24 cellular contexts compared by ENCODE assay signal in genomic region chr7:133676805-133677370, GRCh38.
A peak's percentile ranks its signal among the peaks of the same experiment; 100 is the strongest.
DNase-seq lines count a peak whose midpoint lies in the region; ATAC-seq, FAIRE-seq and TF ChIP-seq lines count a peak whose summit lies in the region.
"Had no signal": no experiment of that assay in that cellular context is flagged by ENCODE, and none has a peak within 500 bp of the region (broad histone marks: within the 10 kb centered on the region; RNA-seq: fewer than 3 reads in every experiment).

No MANE protein-coding gene starts in this region.

- no peaks in the 10 kb centered on the region for H3K9me3 Mint-ChIP-seq in activated T-helper 1 cell treated with anti-CD3 and anti-CD28 coated beads, Interleukin-12 subunit alpha, Interleukin-12 subunit beta, Interleukin-2, Interleukin-4 antibody, amounts not matched to agents 30 ng/mL and 10 ng/mL and 1 ng/mL, durations not matched to agents 14 hours and 24 hours and 36 hours
- H3K9me3 Mint-ChIP-seq: natural killer cell treated with Interleukin-12 subunit alpha and Interleukin-12 subunit beta and Interleukin-15 and Interleukin-18, amount 100 ng/mL, for 72 hours; stimulated activated naive B cell treated with anti-CD40 and anti-IgM and Interleukin-4, amounts not matched to agents 10 μg/mL and 1 μg/mL and 100 μg/mL, for 72 hours had no signal

- H3K4me1 ChIP-seq in keratinocyte (ENCODE audit: control insufficient read depth, extremely low read depth, insufficient read depth, low read length) = peaks cover 3% of the 10 kb centered on the region
- H3K4me1 ChIP-seq: testis had no signal

- H3K9me1 ChIP-seq in keratinocyte (ENCODE audit: control insufficient read depth, extremely low read depth, insufficient read depth, low read length) = no peaks in the 10 kb centered on the region

- H3K4me2 ChIP-seq in keratinocyte (ENCODE audit: control insufficient read depth, extremely low read depth, insufficient read depth, low read depth, low read length) = no peak overlapping the region
- H3K4me2 ChIP-seq: KMS-11 had no signal

- DNase-seq in EH (ENCODE audit: low read depth) = peak; percentile 51
- DNase-seq in M059J (ENCODE audit: low read depth) = peak; percentile 65
- peak; percentile 27 for DNase-seq in bronchial epithelial cell (ENCODE audit: low read depth)
- DNase-seq in keratinocyte (ENCODE audit: low read depth, low spot score) = no peak
- DNase-seq in NCI-H1048 (lab: John Stamatoyannopoulos, UW) = no peak
- DNase-seq in activated T-helper 1 cell treated with anti-CD3 and anti-CD28 coated beads, Interleukin-12 subunit alpha, Interleukin-12 subunit beta, Interleukin-2, Interleukin-4 antibody, amounts not matched to agents 30 ng/mL and 10 ng/mL and 1 ng/mL, durations not matched to agents 14 hours and 24 hours and 36 hours (ENCODE audit: low spot score) = no peak
- DNase-seq in OCI-M1 (lab: John Stamatoyannopoulos, UW) = no peak
- DNase-seq: ACHN; CD4-positive, alpha-beta memory T cell; left cardiac atrium; NCI-H1105; NCI-H2029 treated with DMSO at 0.1 percent for 48 hours; NCI-H446 treated with DMSO at 0.1 percent for 48 hours; RPMI8226; stimulated activated naive B cell treated with anti-CD40 and anti-IgM and Interleukin-4, amounts not matched to agents 10 μg/mL and 1 μg/mL and 100 μg/mL, for 72 hours; testis had no signal

- no peak overlapping the region for H3K4me3 Mint-ChIP-seq in activated T-helper 1 cell treated with anti-CD3 and anti-CD28 coated beads, Interleukin-12 subunit alpha, Interleukin-12 subunit beta, Interleukin-2, Interleukin-4 antibody, amounts not matched to agents 30 ng/mL and 10 ng/mL and 1 ng/mL, durations not matched to agents 14 hours and 24 hours and 36 hours
- H3K4me3 Mint-ChIP-seq: activated naive CD8-positive, alpha-beta T cell; CD4-positive, alpha-beta memory T cell; natural killer cell treated with Interleukin-12 subunit alpha and Interleukin-12 subunit beta and Interleukin-15 and Interleukin-18, amount 100 ng/mL, for 72 hours; stimulated activated naive B cell treated with anti-CD40 and anti-IgM and Interleukin-4, amounts not matched to agents 10 μg/mL and 1 μg/mL and 100 μg/mL, for 72 hours had no signal

- no peak overlapping the region for H2AFZ ChIP-seq in keratinocyte (ENCODE audit: control insufficient read depth, low read length)

- FAIRE-seq in bronchial epithelial cell (lab: Jason Lieb, UNC) (no peak), keratinocyte (lab: Jason Lieb, UNC) (peak; percentile 17)
- FAIRE-seq: frontal cortex, GM12878, GM19239 had no signal

- H3K4me1 Mint-ChIP-seq in activated T-helper 1 cell treated with anti-CD3 and anti-CD28 coated beads, Interleukin-12 subunit alpha, Interleukin-12 subunit beta, Interleukin-2, Interleukin-4 antibody, amounts not matched to agents 30 ng/mL and 10 ng/mL and 1 ng/mL, durations not matched to agents 14 hours and 24 hours and 36 hours (ENCODE audit: low read depth) = no peaks in the 10 kb centered on the region

- H3K36me3 Mint-ChIP-seq in activated T-helper 1 cell treated with anti-CD3 and anti-CD28 coated beads, Interleukin-12 subunit alpha, Interleukin-12 subunit beta, Interleukin-2, Interleukin-4 antibody, amounts not matched to agents 30 ng/mL and 10 ng/mL and 1 ng/mL, durations not matched to agents 14 hours and 24 hours and 36 hours (ENCODE audit: low read depth) = no peaks in the 10 kb centered on the region
- H3K36me3 Mint-ChIP-seq: natural killer cell treated with Interleukin-12 subunit alpha and Interleukin-12 subunit beta and Interleukin-15 and Interleukin-18, amount 100 ng/mL, for 72 hours had no signal

- intact Hi-C loops in activated T-helper 1 cell treated with anti-CD3 and anti-CD28 coated beads, Interleukin-12 subunit alpha, Interleukin-12 subunit beta, Interleukin-2, Interleukin-4 antibody, amounts not matched to agents 30 ng/mL and 10 ng/mL and 1 ng/mL, durations not matched to agents 14 hours and 24 hours and 36 hours (cut with micrococcal nuclease) = no loop called here

- no peak overlapping the region for H3K9ac ChIP-seq in keratinocyte (ENCODE audit: control insufficient read depth, extremely low read depth, insufficient read depth, low read length)
- H3K9ac ChIP-seq: KMS-11 had no signal

- H3K27ac Mint-ChIP-seq in activated T-helper 1 cell treated with anti-CD3 and anti-CD28 coated beads, Interleukin-12 subunit alpha, Interleukin-12 subunit beta, Interleukin-2, Interleukin-4 antibody, amounts not matched to agents 30 ng/mL and 10 ng/mL and 1 ng/mL, durations not matched to agents 14 hours and 24 hours and 36 hours = no peak overlapping the region
- H3K27ac Mint-ChIP-seq: activated naive CD8-positive, alpha-beta T cell; CD4-positive, alpha-beta memory T cell; natural killer cell treated with Interleukin-12 subunit alpha and Interleukin-12 subunit beta and Interleukin-15 and Interleukin-18, amount 100 ng/mL, for 72 hours; stimulated activated naive B cell treated with anti-CD40 and anti-IgM and Interleukin-4, amounts not matched to agents 10 μg/mL and 1 μg/mL and 100 μg/mL, for 72 hours had no signal

- no peak overlapping the region for H3K27ac ChIP-seq in keratinocyte (ENCODE audit: control insufficient read depth, insufficient read depth, low read length)
- H3K27ac ChIP-seq: coronary artery, KMS-11, testis had no signal

- no peaks in the 10 kb centered on the region for H3K9me3 ChIP-seq in keratinocyte (ENCODE audit: control insufficient read depth, low read depth, low read length)
- H3K9me3 ChIP-seq: testis had no signal

- ATAC-seq in GM21786 (IDR thresholded peaks at IDR 0.05; ENCODE audit: unreplicated experiment) = no peak
- ATAC-seq: GM12878; left cardiac atrium; natural killer cell treated with Interleukin-12 subunit alpha and Interleukin-12 subunit beta and Interleukin-15 and Interleukin-18, amount 100 ng/mL, for 72 hours; stimulated activated naive B cell treated with anti-CD40 and anti-IgM and Interleukin-4, amounts not matched to agents 10 μg/mL and 1 μg/mL and 100 μg/mL, for 72 hours had no signal

- TF ChIP-seq CTCF in bronchial epithelial cell (IDR thresholded peaks at IDR 0.05; ENCODE audit: insufficient read depth, low read length, severe bottlenecking) (no peak), keratinocyte (optimal IDR thresholded peaks at IDR 0.05 in 1 of 3, IDR thresholded peaks at IDR 0.05 in 1 of 3, conservative IDR thresholded peaks at IDR 0.05 in 1 of 3; ENCODE audit: extremely low read depth in 1 of 3, insufficient read depth in 2 of 3, low read length in 3 of 3) (no peak)

- dilution Hi-C loops in keratinocyte (cut with MboI; ENCODE audit: extremely low pct_ligation_motif_present, low sequenced_read_pairs) = no loop called here

- H3K36me3 ChIP-seq in bronchial epithelial cell (ENCODE audit: control insufficient read depth, insufficient read depth, low read length) = no peaks in the 10 kb centered on the region
- H3K36me3 ChIP-seq in keratinocyte (ENCODE audit: control insufficient read depth in 2 of 2, extremely low read depth in 1 of 2, insufficient read depth in 2 of 2, low read length in 2 of 2) = no peaks in the 10 kb centered on the region

- H3K79me2 ChIP-seq in keratinocyte (ENCODE audit: control insufficient read depth, insufficient read depth, low read length) = no peaks in the 10 kb centered on the region

- no peaks in the 10 kb centered on the region for H4K20me1 ChIP-seq in keratinocyte (ENCODE audit: control insufficient read depth, extremely low read depth, insufficient read depth, low read length)

- H3K27me3 ChIP-seq in bronchial epithelial cell (ENCODE audit: control insufficient read depth, insufficient read depth, low read length) (no peaks in the 10 kb centered on the region), keratinocyte (ENCODE audit: control insufficient read depth, extremely low read depth, insufficient read depth, low read length) (no peaks in the 10 kb centered on the region)
- H3K27me3 ChIP-seq: testis had no signal

- no peaks in the 10 kb centered on the region for H3K27me3 Mint-ChIP-seq in activated T-helper 1 cell treated with anti-CD3 and anti-CD28 coated beads, Interleukin-12 subunit alpha, Interleukin-12 subunit beta, Interleukin-2, Interleukin-4 antibody, amounts not matched to agents 30 ng/mL and 10 ng/mL and 1 ng/mL, durations not matched to agents 14 hours and 24 hours and 36 hours (ENCODE audit: insufficient read depth)
- H3K27me3 Mint-ChIP-seq: activated naive CD8-positive, alpha-beta T cell; CD4-positive, alpha-beta memory T cell; natural killer cell treated with Interleukin-12 subunit alpha and Interleukin-12 subunit beta and Interleukin-15 and Interleukin-18, amount 100 ng/mL, for 72 hours; stimulated activated naive B cell treated with anti-CD40 and anti-IgM and Interleukin-4, amounts not matched to agents 10 μg/mL and 1 μg/mL and 100 μg/mL, for 72 hours had no signal

- H3K4me3 ChIP-seq in bronchial epithelial cell (ENCODE audit: low read depth, low read length) = no peak overlapping the region
- H3K4me3 ChIP-seq in keratinocyte (ENCODE audit: control insufficient read depth in 2 of 3, extremely low read depth in 1 of 3, insufficient read depth in 2 of 3, low read depth in 1 of 3, low read length in 3 of 3) = no peak overlapping the region
- H3K4me3 ChIP-seq: coronary artery, GM12878, testis had no signal

Comparison
In these comparisons a context has a peak if more than half of its experiments do, and no peak if none do; other contexts are left out.
1. DNase-seq: peak in EH (single experiment), M059J (single experiment) and bronchial epithelial cell (single experiment); none in keratinocyte (single experiment), NCI-H1048 (single experiment), activated T-helper 1 cell treated with anti-CD3 and anti-CD28 coated beads, Interleukin-12 subunit alpha, Interleukin-12 subunit beta, Interleukin-2, Interleukin-4 antibody, amounts not matched to agents 30 ng/mL and 10 ng/mL and 1 ng/mL, durations not matched to agents 14 hours and 24 hours and 36 hours (single experiment) and OCI-M1 (single experiment).